ENCODE assay signal across 21 cellular contexts in the genomic region with DNA sequence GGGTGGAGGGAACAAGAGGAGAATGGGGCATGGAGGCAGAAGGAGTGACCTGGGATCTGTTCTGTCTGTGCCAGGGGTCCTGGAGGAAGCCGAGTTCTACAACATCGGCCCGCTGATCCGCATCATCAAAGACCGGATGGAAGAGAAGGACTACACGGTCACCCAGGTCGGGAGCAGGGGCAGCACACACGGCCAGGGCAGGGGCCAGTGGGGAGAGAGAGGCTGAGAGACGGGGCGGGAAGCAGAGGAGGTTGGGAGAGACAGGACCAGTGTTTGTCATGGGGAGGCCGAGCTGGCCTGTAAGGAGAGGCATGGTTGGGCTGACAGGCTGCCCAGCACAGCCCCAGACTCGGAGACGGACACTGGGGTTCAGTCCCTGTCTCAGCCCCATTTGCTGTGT. TPM values are rescaled to one million over a fixed set of nuclear protein-coding genes. Genes with fewer than 3 reads are reported as not detected.
DNase-seq lines count a peak whose midpoint lies in the region; ATAC-seq and TF ChIP-seq lines count a peak whose summit lies in the region.
"Had no signal": no experiment of that assay in that cellular context is flagged by ENCODE, and none has a peak within 500 bp of the region (broad histone marks: within the 10 kb centered on the region; RNA-seq: fewer than 3 reads in every experiment).

No MANE protein-coding gene starts in this region.

- H3K4me1 Mint-ChIP-seq in activated CD8-positive, alpha-beta T cell treated with anti-CD3 and anti-CD28 coated beads for 36 hours (ENCODE audit: low read depth): peaks cover 27% of the 10 kb centered on the region
- peaks cover 34% of the 10 kb centered on the region for H3K4me1 Mint-ChIP-seq in activated CD8-positive, alpha-beta T cell treated with anti-CD3 and anti-CD28 coated beads, Interleukin-2, amount 10 ng/mL, durations not matched to agents 7 days and 5 days (ENCODE audit: low read depth)
- H3K4me1 Mint-ChIP-seq in T-helper 17 cell (peaks cover 12% of the 10 kb centered on the region), endodermal cell (peaks cover 16% of the 10 kb centered on the region)
- peaks cover 44% of the 10 kb centered on the region for H3K4me1 Mint-ChIP-seq in stimulated activated effector memory CD8-positive, alpha-beta T cell treated with anti-CD3 and anti-CD28 coated beads, Interleukin-12 subunit alpha, Interleukin-12 subunit beta, amount 100 ng/mL, for 72 hours

- ATAC-seq in activated CD8-positive, alpha-beta T cell treated with anti-CD3 and anti-CD28 coated beads for 36 hours: no peak
- no peak for ATAC-seq in activated CD8-positive, alpha-beta T cell treated with anti-CD3 and anti-CD28 coated beads, Interleukin-2, amount 10 ng/mL, durations not matched to agents 7 days and 5 days
- ATAC-seq in T-helper 17 cell (no peak), HG02852 (IDR thresholded peaks at IDR 0.05; ENCODE audit: unreplicated experiment) (no peak), HG03469 (IDR thresholded peaks at IDR 0.05; ENCODE audit: unreplicated experiment) (no peak)
- no peak for ATAC-seq in stimulated activated effector memory CD8-positive, alpha-beta T cell treated with anti-CD3 and anti-CD28 coated beads, Interleukin-12 subunit alpha, Interleukin-12 subunit beta, amount 100 ng/mL, for 72 hours
- ATAC-seq: CD8-positive, alpha-beta T cell had no signal

- H3K36me3 Mint-ChIP-seq in activated CD8-positive, alpha-beta T cell treated with anti-CD3 and anti-CD28 coated beads for 36 hours (ENCODE audit: low read depth): peaks cover 7% of the 10 kb centered on the region
- H3K36me3 Mint-ChIP-seq in activated CD8-positive, alpha-beta T cell treated with anti-CD3 and anti-CD28 coated beads, Interleukin-2, amount 10 ng/mL, durations not matched to agents 7 days and 5 days (ENCODE audit: low read depth): peaks cover 14% of the 10 kb centered on the region
- no peaks in the 10 kb centered on the region for H3K36me3 Mint-ChIP-seq in T-helper 17 cell (ENCODE audit: low read depth)
- peaks cover 17% of the 10 kb centered on the region for H3K36me3 Mint-ChIP-seq in endodermal cell (ENCODE audit: low read depth)
- peaks cover 69% of the 10 kb centered on the region for H3K36me3 Mint-ChIP-seq in stimulated activated effector memory CD8-positive, alpha-beta T cell treated with anti-CD3 and anti-CD28 coated beads, Interleukin-12 subunit alpha, Interleukin-12 subunit beta, amount 100 ng/mL, for 72 hours

- H3K4me3 Mint-ChIP-seq in activated CD8-positive, alpha-beta T cell treated with anti-CD3 and anti-CD28 coated beads for 36 hours: no peak overlapping the region
- H3K4me3 Mint-ChIP-seq in activated CD8-positive, alpha-beta T cell treated with anti-CD3 and anti-CD28 coated beads, Interleukin-2, amount 10 ng/mL, durations not matched to agents 7 days and 5 days: no peak overlapping the region
- H3K4me3 Mint-ChIP-seq in T-helper 17 cell (no peak overlapping the region), endodermal cell (no peak overlapping the region)
- no peak overlapping the region for H3K4me3 Mint-ChIP-seq in stimulated activated effector memory CD8-positive, alpha-beta T cell treated with anti-CD3 and anti-CD28 coated beads, Interleukin-12 subunit alpha, Interleukin-12 subunit beta, amount 100 ng/mL, for 72 hours
- H3K4me3 Mint-ChIP-seq: B cell; CD8-positive, alpha-beta T cell; HFFc6 had no signal

- H4K91ac ChIP-seq in mesenchymal stem cell (ENCODE audit: low read length): no peak overlapping the region

- no peak overlapping the region for H2BK120ac ChIP-seq in mesenchymal stem cell (ENCODE audit: low read depth, low read length)

- H3K4me1 ChIP-seq in endodermal cell (ENCODE audit: control insufficient read depth, insufficient read depth, low read length): no peaks in the 10 kb centered on the region
- H3K4me1 ChIP-seq in mesenchymal stem cell (ENCODE audit: control insufficient read depth, insufficient read depth, low read depth, low read length): peaks cover 10% of the 10 kb centered on the region
- H3K4me1 ChIP-seq: Caco-2, HAP-1 had no signal

- H3K79me1 ChIP-seq in mesenchymal stem cell (replicated peaks; ENCODE audit: low read length, poor library complexity, severe bottlenecking): peaks cover 14% of the 10 kb centered on the region

- H3K4ac ChIP-seq in mesenchymal stem cell (ENCODE audit: low read depth in 1 of 2, low read length in 2 of 2): no peak overlapping the region

- intact Hi-C loops in activated CD8-positive, alpha-beta T cell treated with anti-CD3 and anti-CD28 coated beads for 36 hours (cut with micrococcal nuclease): no loop called here

- no peaks in the 10 kb centered on the region for H3K9me3 ChIP-seq in T-helper 17 cell (ENCODE audit: control insufficient read depth, low read length, poor library complexity, severe bottlenecking)
- no peaks in the 10 kb centered on the region for H3K9me3 ChIP-seq in endodermal cell (ENCODE audit: control insufficient read depth, low read length)
- H3K9me3 ChIP-seq in mesenchymal stem cell (ENCODE audit: control insufficient read depth, low read length): no peaks in the 10 kb centered on the region
- H3K9me3 ChIP-seq: BLaER1, Caco-2, HAP-1 had no signal

- TF ChIP-seq CTCF in activated CD8-positive, alpha-beta T cell treated with anti-CD3 and anti-CD28 coated beads for 36 hours (IDR thresholded peaks at IDR 0.05): no peak
- TF ChIP-seq CTCF in endodermal cell (conservative IDR thresholded peaks at IDR 0.05): no peak

- H3K36me3 ChIP-seq in endodermal cell (ENCODE audit: control insufficient read depth, insufficient read depth, low read length): peaks cover 3% of the 10 kb centered on the region
- H3K36me3 ChIP-seq in mesenchymal stem cell (ENCODE audit: control insufficient read depth in 1 of 2, insufficient read depth in 2 of 2, low read depth in 1 of 2, low read length in 2 of 2): peaks cover 65 to 80% of the 10 kb centered on the region in 2 experiments
- H3K36me3 ChIP-seq: HAP-1 had no signal

- H3K27ac ChIP-seq in endodermal cell (ENCODE audit: low read depth, low read length) (no peak overlapping the region), mesenchymal stem cell (ENCODE audit: low read length, poor library complexity, severe bottlenecking) (no peak overlapping the region)
- H3K27ac ChIP-seq: 22Rv1, BLaER1, C4-2B had no signal

- H3K9ac ChIP-seq in endodermal cell (ENCODE audit: extremely low read depth, low read length, poor library complexity, severe bottlenecking) (no peak overlapping the region), mesenchymal stem cell (ENCODE audit: low read length) (no peak overlapping the region)
- H3K9ac ChIP-seq: BLaER1 had no signal

- DNase-seq in activated CD8-positive, alpha-beta T cell treated with anti-CD3 and anti-CD28 coated beads for 36 hours: no peak
- no peak for DNase-seq in activated CD8-positive, alpha-beta T cell treated with anti-CD3 and anti-CD28 coated beads, Interleukin-2, amount 10 ng/mL, durations not matched to agents 7 days and 5 days
- no peak for DNase-seq in T-helper 17 cell
- DNase-seq in endodermal cell: no peak
- DNase-seq in stimulated activated effector memory CD8-positive, alpha-beta T cell treated with anti-CD3 and anti-CD28 coated beads, Interleukin-12 subunit alpha, Interleukin-12 subunit beta, amount 100 ng/mL, for 72 hours (ENCODE audit: low spot score in 2 of 2): no peak
- no peak for DNase-seq in mesenchymal stem cell
- DNase-seq: Caco-2; CD4-positive, CD25-positive, alpha-beta regulatory T cell; CD8-positive, alpha-beta T cell; DMS153; DND-41; GOT3; HFFc6 had no signal

- H3K27ac Mint-ChIP-seq in activated CD8-positive, alpha-beta T cell treated with anti-CD3 and anti-CD28 coated beads for 36 hours: peak overlapping the region; percentile 30
- H3K27ac Mint-ChIP-seq in activated CD8-positive, alpha-beta T cell treated with anti-CD3 and anti-CD28 coated beads, Interleukin-2, amount 10 ng/mL, durations not matched to agents 7 days and 5 days: no peak overlapping the region
- H3K27ac Mint-ChIP-seq in T-helper 17 cell: peak overlapping the region; percentile 39
- peak overlapping the region; percentile 66 for H3K27ac Mint-ChIP-seq in endodermal cell
- peak overlapping the region; percentile 58 for H3K27ac Mint-ChIP-seq in stimulated activated effector memory CD8-positive, alpha-beta T cell treated with anti-CD3 and anti-CD28 coated beads, Interleukin-12 subunit alpha, Interleukin-12 subunit beta, amount 100 ng/mL, for 72 hours
- H3K27ac Mint-ChIP-seq: B cell; CD4-positive, CD25-positive, alpha-beta regulatory T cell; CD8-positive, alpha-beta T cell; HFFc6 had no signal

- H3K4me2 ChIP-seq in mesenchymal stem cell (ENCODE audit: low read length, poor library complexity, severe bottlenecking): no peak overlapping the region

- POLR2A ChIA-PET in activated CD8-positive, alpha-beta T cell treated with anti-CD3 and anti-CD28 coated beads for 36 hours (lab: Charles Lee): no interaction called here
- POLR2A ChIA-PET in activated CD8-positive, alpha-beta T cell treated with anti-CD3 and anti-CD28 coated beads, Interleukin-2, amount 10 ng/mL, durations not matched to agents 7 days and 5 days (lab: Charles Lee): no interaction called here

- no peak overlapping the region for H3K18ac ChIP-seq in mesenchymal stem cell (ENCODE audit: low read depth in 1 of 2, low read length in 2 of 2)

- no peak overlapping the region for H2AK5ac ChIP-seq in mesenchymal stem cell (ENCODE audit: low read length, severe bottlenecking)

- no peak overlapping the region for H2BK5ac ChIP-seq in mesenchymal stem cell (ENCODE audit: low read depth, low read length, poor library complexity, severe bottlenecking)

- CTCF ChIA-PET in activated CD8-positive, alpha-beta T cell treated with anti-CD3 and anti-CD28 coated beads for 36 hours (lab: Charles Lee): interaction anchor here (2.0 kb wide), 1 partner anchor 142 kb away, joined by 9 read pairs; no protein-coding TSS in a partner anchor
- CTCF ChIA-PET in activated CD8-positive, alpha-beta T cell treated with anti-CD3 and anti-CD28 coated beads, Interleukin-2, amount 10 ng/mL, durations not matched to agents 7 days and 5 days (lab: Charles Lee): interaction anchor here (1.9 kb wide), 1 partner anchor 12 kb away, joined by 7 read pairs; no protein-coding TSS in a partner anchor

- no peak overlapping the region for H2BK12ac ChIP-seq in mesenchymal stem cell (ENCODE audit: low read length in 2 of 2)

- no peak overlapping the region for H3K23ac ChIP-seq in mesenchymal stem cell (ENCODE audit: low read length in 2 of 2)

- H2AFZ ChIP-seq in mesenchymal stem cell (ENCODE audit: low read depth, low read length): no peak overlapping the region

- H3K9me3 Mint-ChIP-seq in activated CD8-positive, alpha-beta T cell treated with anti-CD3 and anti-CD28 coated beads for 36 hours: no peaks in the 10 kb centered on the region
- H3K9me3 Mint-ChIP-seq in activated CD8-positive, alpha-beta T cell treated with anti-CD3 and anti-CD28 coated beads, Interleukin-2, amount 10 ng/mL, durations not matched to agents 7 days and 5 days (ENCODE audit: insufficient read depth): no peaks in the 10 kb centered on the region
- H3K9me3 Mint-ChIP-seq in endodermal cell: no peaks in the 10 kb centered on the region
- H3K9me3 Mint-ChIP-seq in stimulated activated effector memory CD8-positive, alpha-beta T cell treated with anti-CD3 and anti-CD28 coated beads, Interleukin-12 subunit alpha, Interleukin-12 subunit beta, amount 100 ng/mL, for 72 hours: no peaks in the 10 kb centered on the region
- H3K9me3 Mint-ChIP-seq: CD4-positive, CD25-positive, alpha-beta regulatory T cell; CD8-positive, alpha-beta T cell; HFFc6 had no signal

- no peaks in the 10 kb centered on the region for H3K27me3 Mint-ChIP-seq in activated CD8-positive, alpha-beta T cell treated with anti-CD3 and anti-CD28 coated beads for 36 hours
- no peaks in the 10 kb centered on the region for H3K27me3 Mint-ChIP-seq in activated CD8-positive, alpha-beta T cell treated with anti-CD3 and anti-CD28 coated beads, Interleukin-2, amount 10 ng/mL, durations not matched to agents 7 days and 5 days (ENCODE audit: low read depth)
- no peaks in the 10 kb centered on the region for H3K27me3 Mint-ChIP-seq in T-helper 17 cell
- H3K27me3 Mint-ChIP-seq in endodermal cell (ENCODE audit: insufficient read depth): peaks cover 4% of the 10 kb centered on the region
- H3K27me3 Mint-ChIP-seq: B cell; CD4-positive, CD25-positive, alpha-beta regulatory T cell had no signal

- no peak overlapping the region for H3K14ac ChIP-seq in mesenchymal stem cell (ENCODE audit: low read length in 2 of 2)

- H2BK15ac ChIP-seq in mesenchymal stem cell (ENCODE audit: low read depth, poor library complexity, severe bottlenecking): no peak overlapping the region

- 90 to 91% methylated on average over 2 to 13 of the region's 13 CpGs for WGBS in endodermal cell (ENCODE audit: insufficient coverage in 1 of 2, insufficient read length in 1 of 2), 2 experiments
- WGBS in mesenchymal stem cell: 96% methylated on average over 13 of the region's 13 CpGs

- H4K8ac ChIP-seq in mesenchymal stem cell (ENCODE audit: low read length): no peak overlapping the region

- no peak overlapping the region for H3K4me3 ChIP-seq in endodermal cell (ENCODE audit: low read length)
- H3K4me3 ChIP-seq in mesenchymal stem cell (ENCODE audit: insufficient read depth in 1 of 2, low read depth in 1 of 2, low read length in 2 of 2): no peak overlapping the region
- H3K4me3 ChIP-seq: BLaER1, HAP-1 had no signal

- H3K27me3 ChIP-seq in endodermal cell (ENCODE audit: control insufficient read depth, insufficient read depth, low read length, poor library complexity, severe bottlenecking) (no peaks in the 10 kb centered on the region), mesenchymal stem cell (ENCODE audit: control insufficient read depth in 1 of 2, insufficient read depth in 1 of 2, low read length in 2 of 2) (no peaks in the 10 kb centered on the region)
- H3K27me3 ChIP-seq: BLaER1 had no signal

RNA-seq across cellular contexts. Expression of a gene that starts 4.7 kb away (rescaled TPM):
- 10 to 100 TPM; 30.3 to 30.6 TPM for total RNA-seq in activated CD8-positive, alpha-beta T cell treated with anti-CD3 and anti-CD28 coated beads for 36 hours
- 10 to 100 TPM; 34.3 to 35.9 TPM for total RNA-seq in activated CD8-positive, alpha-beta T cell treated with anti-CD3 and anti-CD28 coated beads, Interleukin-2, amount 10 ng/mL, durations not matched to agents 7 days and 5 days
- total RNA-seq in T-helper 17 cell (10 to 100 TPM; 26.1 to 31.5 TPM), endodermal cell (10 to 100 TPM; 35.4 to 37.0 TPM)
- 48.8 TPM for polyA plus RNA-seq in endodermal cell (2013, experiment 1 of 2)
- 43.1 TPM for polyA plus RNA-seq in endodermal cell (2013, experiment 2 of 2)
- 17.9 TPM for polyA plus RNA-seq in mesenchymal stem cell (2013, experiment 1 of 2)
- polyA plus RNA-seq in mesenchymal stem cell (2013, experiment 2 of 2): 20.1 TPM

RNA-seq across cellular contexts. Expression of a gene that starts 36.7 kb away (rescaled TPM):
- total RNA-seq in activated CD8-positive, alpha-beta T cell treated with anti-CD3 and anti-CD28 coated beads for 36 hours: 1 to 10 TPM; 8.5 to 9.1 TPM
- 10 to 100 TPM; 28.5 to 33.6 TPM for total RNA-seq in activated CD8-positive, alpha-beta T cell treated with anti-CD3 and anti-CD28 coated beads, Interleukin-2, amount 10 ng/mL, durations not matched to agents 7 days and 5 days
- total RNA-seq in T-helper 17 cell (10 to 100 TPM in 1 of 2 donors, 1 to 10 TPM in 1; 6.4 to 12.3 TPM), endodermal cell (10 to 100 TPM; 71.7 to 74.6 TPM)
- 83.6 TPM for polyA plus RNA-seq in endodermal cell (2013, experiment 1 of 2)
- polyA plus RNA-seq in endodermal cell (2013, experiment 2 of 2): 77.0 TPM
- 81.0 TPM for polyA plus RNA-seq in mesenchymal stem cell (2013, experiment 1 of 2)
- polyA plus RNA-seq in mesenchymal stem cell (2013, experiment 2 of 2): 80.4 TPM

RNA-seq across cellular contexts. Expression of a gene that starts 37.0 kb away (rescaled TPM):
- total RNA-seq in activated CD8-positive, alpha-beta T cell treated with anti-CD3 and anti-CD28 coated beads for 36 hours: 1 to 10 TPM; 1.2 to 1.8 TPM
- total RNA-seq in activated CD8-positive, alpha-beta T cell treated with anti-CD3 and anti-CD28 coated beads, Interleukin-2, amount 10 ng/mL, durations not matched to agents 7 days and 5 days: 1 to 10 TPM; 8.3 to 9.4 TPM
- total RNA-seq in T-helper 17 cell (10 to 100 TPM in 1 of 2 donors, under 1 TPM in 1; 0.60 to 10.7 TPM), endodermal cell (10 to 100 TPM; 38.2 to 48.3 TPM)
- 21.8 TPM for polyA plus RNA-seq in endodermal cell (2013, experiment 1 of 2)
- 24.6 TPM for polyA plus RNA-seq in endodermal cell (2013, experiment 2 of 2)
- polyA plus RNA-seq in mesenchymal stem cell (2013, experiment 1 of 2): 38.9 TPM
- polyA plus RNA-seq in mesenchymal stem cell (2013, experiment 2 of 2): 40.6 TPM
- total RNA-seq: CD4-positive, CD25-positive, alpha-beta regulatory T cell; CD8-positive, alpha-beta T cell had no signal

RNA-seq across cellular contexts. Expression of a gene that starts 53.3 kb away (rescaled TPM):
- 10 to 100 TPM; 11.3 to 12.4 TPM for total RNA-seq in activated CD8-positive, alpha-beta T cell treated with anti-CD3 and anti-CD28 coated beads for 36 hours
- 1 to 10 TPM; 1.1 TPM for total RNA-seq in activated CD8-positive, alpha-beta T cell treated with anti-CD3 and anti-CD28 coated beads, Interleukin-2, amount 10 ng/mL, durations not matched to agents 7 days and 5 days
- total RNA-seq in T-helper 17 cell (under 1 TPM; 0.31 to 0.92 TPM), endodermal cell (under 1 TPM; 0.22 to 0.31 TPM)
- not detected for polyA plus RNA-seq in endodermal cell (2013, experiment 1 of 2)
- not detected for polyA plus RNA-seq in endodermal cell (2013, experiment 2 of 2)
- not detected for polyA plus RNA-seq in mesenchymal stem cell (2013, experiment 1 of 2)
- polyA plus RNA-seq in mesenchymal stem cell (2013, experiment 2 of 2): not detected
- total RNA-seq: B cell, HFFc6 had no signal
- polyA plus RNA-seq: AG04450 had no signal
